14 cellular contexts compared by ENCODE assay signal in genomic region chr1:43432171-43432860, GRCh38. TPM values are rescaled to one million over a fixed set of nuclear protein-coding genes. Genes with fewer than 3 reads are reported as not detected.
DNase-seq lines count a peak whose midpoint lies in the region; ATAC-seq and TF ChIP-seq lines count a peak whose summit lies in the region.
"Had no signal": no experiment of that assay in that cellular context is flagged by ENCODE, and none has a peak within 500 bp of the region (broad histone marks: within the 10 kb centered on the region; RNA-seq: fewer than 3 reads in every experiment).

No MANE protein-coding gene starts in this region.

- H3K27ac ChIP-seq in right cardiac atrium (ENCODE audit: low read length) (no peak overlapping the region), sigmoid colon (no peak overlapping the region), stomach (no peak overlapping the region)
- H3K27ac ChIP-seq: A549, GM23248 had no signal

- intact Hi-C loops in cardiac septum (cut with DNase I) (no loop called here), right cardiac atrium (cut with DNase I) (no loop called here), sigmoid colon (cut with DNase I) (no loop called here), stomach (cut with DNase I; ENCODE audit: low total_unique reads) (no loop called here)

- ATAC-seq in right cardiac atrium (no peak), GM18867 (IDR thresholded peaks at IDR 0.05; ENCODE audit: unreplicated experiment) (no peak)
- ATAC-seq in effector memory CD8-positive, alpha-beta T cell (replicated peaks), result no peak
- ATAC-seq: A549 had no signal

- no peaks in the 10 kb centered on the region for H3K4me1 Mint-ChIP-seq in effector memory CD8-positive, alpha-beta T cell (ENCODE audit: low read depth in 2 of 2)
- H3K4me1 Mint-ChIP-seq: CD8-positive, alpha-beta memory T cell had no signal

- no peaks in the 10 kb centered on the region for H3K27me3 Mint-ChIP-seq in effector memory CD8-positive, alpha-beta T cell
- H3K27me3 Mint-ChIP-seq: CD8-positive, alpha-beta memory T cell had no signal

- no peak overlapping the region for H3K4me3 Mint-ChIP-seq in effector memory CD8-positive, alpha-beta T cell
- H3K4me3 Mint-ChIP-seq: CD8-positive, alpha-beta memory T cell had no signal

- DNase-seq in cardiac septum (ENCODE audit: low spot score) (peak; percentile 58), right cardiac atrium (no peak), sigmoid colon (peak; percentile 65), stomach (no peak)
- no peak for DNase-seq in effector memory CD8-positive, alpha-beta T cell
- DNase-seq in activated CD4-positive, CD25-positive, alpha-beta regulatory T cell (lab: John Stamatoyannopoulos, UW), result no peak
- DNase-seq: Caco-2, DND-41, GF-D8, GM23248, IMR-90 had no signal

- TF ChIP-seq POLR2A in sigmoid colon (IDR thresholded peaks at IDR 0.05), result no peak
- no peak for TF ChIP-seq POLR2A in stomach (IDR thresholded peaks at IDR 0.05)

- peaks cover 48% of the 10 kb centered on the region for H3K36me3 Mint-ChIP-seq in effector memory CD8-positive, alpha-beta T cell (ENCODE audit: insufficient read depth)

- peak overlapping the region; percentile 15 to 77 for H3K27ac Mint-ChIP-seq in effector memory CD8-positive, alpha-beta T cell

- no peaks in the 10 kb centered on the region for H3K27me3 ChIP-seq in right cardiac atrium (ENCODE audit: control insufficient read depth, insufficient read depth)
- H3K27me3 ChIP-seq in sigmoid colon, result no peaks in the 10 kb centered on the region
- no peaks in the 10 kb centered on the region for H3K27me3 ChIP-seq in stomach

- TF ChIP-seq EP300 in sigmoid colon (IDR thresholded peaks at IDR 0.05) (no peak), stomach (IDR thresholded peaks at IDR 0.05) (no peak)

- no peak for TF ChIP-seq CTCF in sigmoid colon (IDR thresholded peaks at IDR 0.05)
- TF ChIP-seq CTCF in stomach (IDR thresholded peaks at IDR 0.05), result no peak

- H3K4me3 ChIP-seq in right cardiac atrium (ENCODE audit: low read length) (no peak overlapping the region), sigmoid colon (no peak overlapping the region), stomach (no peak overlapping the region)
- H3K4me3 ChIP-seq: A549, GM23248 had no signal

- 93% methylated on average over 9 of the region's 9 CpGs for WGBS in right cardiac atrium
- WGBS in sigmoid colon, 2 donors, result 95 to 96% methylated on average over 9 of the region's 9 CpGs
- 93 to 98% (median 95%) methylated on average over 6 to 9 of the region's 9 CpGs for WGBS in stomach, 5 donors

- H3K9me3 ChIP-seq in right cardiac atrium (ENCODE audit: control insufficient read depth, low read length) (no peaks in the 10 kb centered on the region), sigmoid colon (no peaks in the 10 kb centered on the region), stomach (no peaks in the 10 kb centered on the region)
- H3K9me3 ChIP-seq: A549, Caco-2 had no signal

- H3K4me1 ChIP-seq in right cardiac atrium (ENCODE audit: control insufficient read depth, insufficient read depth, low read length) (no peaks in the 10 kb centered on the region), sigmoid colon (peaks cover 0 to 20% (median 14%) of the 10 kb centered on the region in 4 donors), stomach (peaks cover 5 to 16% (median 11%) of the 10 kb centered on the region in 4 donors)
- H3K4me1 ChIP-seq: A549, Caco-2 had no signal

- peaks cover 43 to 85% (median 67%) of the 10 kb centered on the region in 4 donors for H3K36me3 ChIP-seq in sigmoid colon
- peaks cover 70 to 100% (median 92%) of the 10 kb centered on the region in 4 donors for H3K36me3 ChIP-seq in stomach

- H3K9me3 Mint-ChIP-seq in effector memory CD8-positive, alpha-beta T cell, result no peaks in the 10 kb centered on the region
- H3K9me3 Mint-ChIP-seq: CD8-positive, alpha-beta memory T cell had no signal

RNA-seq across cellular contexts. Expression of gene HYI, which starts 21.4 kb away (rescaled TPM):
- total RNA-seq in cardiac septum, result 26.3 TPM
- total RNA-seq in right cardiac atrium, result 10 to 100 TPM; 26.9 to 33.1 (median 31.6) TPM
- polyA plus RNA-seq in right cardiac atrium, result 31.1 TPM
- total RNA-seq in sigmoid colon, result 100 to 1,000 TPM in 1 of 4 donors, 10 to 100 TPM in 3; 65.8 to 104 (median 78.7) TPM
- polyA plus RNA-seq in sigmoid colon, result 10 to 100 TPM; 40.4 to 72.8 (median 55.9) TPM
- total RNA-seq in stomach, result 10 to 100 TPM; 24.4 to 77.6 (median 43.6) TPM
- polyA plus RNA-seq in stomach, result 100 to 1,000 TPM in 2 of 3 donors, 10 to 100 TPM in 1; 64.2 to 173 (median 143) TPM

RNA-seq across cellular contexts. Expression of gene SZT2, which starts 42.6 kb away (rescaled TPM):
- 35.7 TPM for total RNA-seq in cardiac septum
- 10 to 100 TPM; 31.2 to 36.4 (median 33.4) TPM for total RNA-seq in right cardiac atrium
- polyA plus RNA-seq in right cardiac atrium, result 20.8 TPM
- total RNA-seq in sigmoid colon, result 10 to 100 TPM; 19.1 to 47.4 (median 25.2) TPM
- 10 to 100 TPM in 1 of 3 donors, 1 to 10 TPM in 2; 4.6 to 39.2 (median 4.8) TPM for polyA plus RNA-seq in sigmoid colon
- total RNA-seq in stomach, result 10 to 100 TPM; 49.6 to 69.3 (median 56.7) TPM
- polyA plus RNA-seq in stomach, result 10 to 100 TPM in 1 of 3 donors, 1 to 10 TPM in 2; 4.9 to 10.2 (median 9.3) TPM

RNA-seq across cellular contexts. Expression of gene MED8, which starts 42.7 kb away (rescaled TPM):
- total RNA-seq in cardiac septum (17.9 TPM), right cardiac atrium (10 to 100 TPM; 16.8 to 22.1 (median 18.9) TPM), sigmoid colon (10 to 100 TPM; 25.3 to 33.4 (median 29.6) TPM), stomach (10 to 100 TPM in 4 of 5 donors, 1 to 10 TPM in 1; 5.8 to 52.2 (median 29.6) TPM)
- polyA plus RNA-seq in right cardiac atrium (16.0 TPM), sigmoid colon (10 to 100 TPM; 34.2 to 43.9 (median 36.6) TPM), stomach (10 to 100 TPM; 28.3 to 46.1 (median 30.6) TPM)

Comparison
In these comparisons a context has a peak if more than half of its experiments do, and no peak if none do; other contexts are left out.
1. DNase-seq: peak in cardiac septum (single experiment) and sigmoid colon (single experiment); none in right cardiac atrium (0 of 3), effector memory CD8-positive, alpha-beta T cell (0 of 3), stomach (single experiment) and activated CD4-positive, CD25-positive, alpha-beta regulatory T cell (0 of 4).